In genomic region chr2:84946204-84947009, GRCh38 we compare ENCODE assay signal across 8 cellular contexts. TPM values are rescaled to one million over a fixed set of nuclear protein-coding genes. Genes with fewer than 3 reads are reported as not detected.
DNase-seq lines count a peak whose midpoint lies in the region; ATAC-seq, FAIRE-seq and TF ChIP-seq lines count a peak whose summit lies in the region.

No MANE protein-coding gene starts in this region.

- no peak overlapping the region for H3K27ac Mint-ChIP-seq in mesothelial cell of epicardium

- peak overlapping the region; percentile 20; the same call in 1 of the 2 replicates for H2BK12ac ChIP-seq in H1 (ENCODE audit: low read depth, low read length)

- no peak overlapping the region for H2BK15ac ChIP-seq in H1 (ENCODE audit: low read length)

- no peaks in the 10 kb centered on the region for H3K4me1 Mint-ChIP-seq in mesothelial cell of epicardium

- no peaks in the 10 kb centered on the region for H3K27me3 ChIP-seq in H1 (replicated peaks in 1 of 4; ENCODE audit: control insufficient read depth in 3 of 4, extremely low read depth in 1 of 4, insufficient read depth in 3 of 4, low read length in 3 of 4)

- H3K56ac ChIP-seq in H1 (replicated peaks; ENCODE audit: insufficient read length, low read depth, low read length), result no peak overlapping the region

- H4K5ac ChIP-seq in H1 (ENCODE audit: insufficient read length, low read depth, low read length), result no peak overlapping the region

- H3K27me3 Mint-ChIP-seq in mesothelial cell of epicardium (ENCODE audit: low read depth), result no peaks in the 10 kb centered on the region

- peaks cover 6 to 8% (median 6%) of the 10 kb centered on the region in 4 experiments; a peak in 6 of 7 replicates for H3K4me1 ChIP-seq in H1 (replicated peaks in 1 of 4; ENCODE audit: control insufficient read depth in 3 of 4, insufficient read depth in 4 of 4, low read length in 3 of 4)

- no peaks in the 10 kb centered on the region for H3K36me3 Mint-ChIP-seq in mesothelial cell of epicardium

- no peak overlapping the region for H3K4me2 ChIP-seq in H1 (ENCODE audit: insufficient read depth in 1 of 2, low read depth in 2 of 2, low read length in 2 of 2)

- ATAC-seq in GM21786 (IDR thresholded peaks at IDR 0.05; ENCODE audit: unreplicated experiment), result peak; percentile 68

- H3K4me3 Mint-ChIP-seq in mesothelial cell of epicardium, result no peak overlapping the region

- H3K4me3 ChIP-seq in H1 (ENCODE audit: extremely low read depth in 1 of 4, insufficient read depth in 2 of 4, low read depth in 3 of 4, low read length in 4 of 4), result no peak overlapping the region

- H4K8ac ChIP-seq in H1 (ENCODE audit: extremely low read depth, insufficient read depth, low read length), result peak overlapping the region; percentile 81; the same call in 1 of the 2 replicates

- no peaks in the 10 kb centered on the region for H3K9me3 Mint-ChIP-seq in mesothelial cell of epicardium

- H3K9me3 ChIP-seq in H1 (ENCODE audit: insufficient read depth in 2 of 2, low read depth in 1 of 2, low read length in 1 of 2), result no peaks in the 10 kb centered on the region

- FAIRE-seq in H1 (lab: Jason Lieb, UNC), result no peak

- CTCF ChIA-PET in H1 (lab: Charles Lee; ENCODE audit: partially characterized antibody), result interaction anchor here (1.0 to 7.2 kb wide), 6 partner anchors 10 to 69 kb away, joined by 3 to 57 read pairs (median 4); no protein-coding TSS in a partner anchor

- 84% methylated on average over 10 of the region's 12 CpGs; no CpG with 5 or more reads in 1 of the 2 experiments for WGBS in H1 (ENCODE audit: extremely low coverage in 1 of 2, insufficient coverage in 1 of 2, insufficient read length in 1 of 2, insufficient replicate concordance in 2 of 2, low coverage in 1 of 2, low lambda C conversion rate in 2 of 2, missing lambda C conversion rate in 1 of 2), 2 experiments

- H3K9ac ChIP-seq in H1 (replicated peaks in 1 of 4; ENCODE audit: extremely low read depth in 1 of 4, low read depth in 3 of 4, low read length in 3 of 4), result no peak overlapping the region

- H3K79me1 ChIP-seq in H1 (ENCODE audit: low read depth, low read length), result no peaks in the 10 kb centered on the region

- no peaks in the 10 kb centered on the region for H3K36me3 ChIP-seq in H1 (ENCODE audit: control insufficient read depth in 2 of 4, insufficient read depth in 4 of 4, low read length in 3 of 4)

- no peak for TF ChIP-seq CTCF in H1 (IDR thresholded peaks at IDR 0.05; ENCODE audit: control extremely low read depth in 1 of 3, insufficient read depth in 1 of 3, low read depth in 1 of 3, low read length in 3 of 3)
- no peak for TF ChIP-seq CTCF in mesothelial cell of epicardium (IDR thresholded peaks at IDR 0.05; ENCODE audit: unreplicated experiment)

- H4K20me1 ChIP-seq in H1 (replicated peaks in 1 of 2; ENCODE audit: control insufficient read depth in 1 of 2, insufficient read depth in 2 of 2, low read length in 2 of 2), result no peaks in the 10 kb centered on the region

- H3K27ac ChIP-seq in H1 (ENCODE audit: low read depth, low read length), result no peak overlapping the region

- H3K14ac ChIP-seq in H1 (ENCODE audit: insufficient read length), result no peak overlapping the region

- H2AFZ ChIP-seq in H1 (ENCODE audit: low read length), result no peak overlapping the region

- H3K4ac ChIP-seq in H1 (replicated peaks; ENCODE audit: insufficient read length, low read depth, low read length), result peak overlapping the region; percentile 24

- no peak overlapping the region for H3K23ac ChIP-seq in H1 (ENCODE audit: insufficient read length)

- H3K18ac ChIP-seq in H1 (ENCODE audit: extremely low read depth, low read length), result peak overlapping the region; percentile 15; the same call in 1 of the 2 replicates

- no peak for TF ChIP-seq POLR2A in H1 (IDR thresholded peaks at IDR 0.05; ENCODE audit: control extremely low read depth in 1 of 2, low read depth in 2 of 2, low read length in 2 of 2)

- DNase-seq in GF-D8 (lab: John Stamatoyannopoulos, UW) (peak; percentile 43), KG1 (lab: John Stamatoyannopoulos, UW) (peak; percentile 61), H1 (ENCODE audit: low read depth in 1 of 2, low spot score in 2 of 2) (no peak), mesothelial cell of epicardium (ENCODE audit: low spot score in 2 of 2, unreplicated experiment in 2 of 2) (no peak), NCI-H1092 (lab: John Stamatoyannopoulos, UW) (no peak)
- DNase-seq in activated CD4-positive, alpha-beta T cell treated with anti-CD3 and anti-CD28 coated beads for 24 hours (ENCODE audit: low read depth in 2 of 2), result peak; percentile 56 to 58
- peak; percentile 87 for DNase-seq in stimulated activated CD4-positive, alpha-beta T cell treated with anti-CD3 and anti-CD28 coated beads, Interleukin-15, amount 100 ng/mL, for 24 hours

- H3K23me2 ChIP-seq in H1 (ENCODE audit: low read depth, low read length), result 0 out of 2 replicates have a peak, but pooled peaks cover 2% of the 10 kb centered on the region

- H2AK5ac ChIP-seq in H1 (ENCODE audit: low read depth, low read length), result no peak overlapping the region

- peak overlapping the region; percentile 55 for H4K91ac ChIP-seq in H1 (replicated peaks; ENCODE audit: insufficient read length, low read length)

- peak overlapping the region; percentile 2; the same call in 1 of the 2 replicates for H2BK5ac ChIP-seq in H1 (ENCODE audit: low read depth, low read length)

- TF ChIP-seq RAD21 in H1 (IDR thresholded peaks at IDR 0.05 in 1 of 2, conservative IDR thresholded peaks at IDR 0.05 in 1 of 2; ENCODE audit: low read depth in 2 of 2, low read length in 2 of 2), result no peak

- POLR2A ChIA-PET in H1 (lab: Charles Lee; ENCODE audit: partially characterized antibody), result interaction anchor here (0.8 to 15.1 kb wide), 6 partner anchors 10 to 56 kb away, joined by 3 to 231 read pairs (median 6); no protein-coding TSS in a partner anchor

- no peak overlapping the region for H2BK120ac ChIP-seq in H1 (replicated peaks; ENCODE audit: low read depth, low read length)

- no peaks in the 10 kb centered on the region for H3K79me2 ChIP-seq in H1 (ENCODE audit: control insufficient read depth in 1 of 2, insufficient read depth in 2 of 2, low read length in 2 of 2)

- H2BK20ac ChIP-seq in H1 (ENCODE audit: low read length), result peak overlapping the region; percentile 6

- TF ChIP-seq EP300 in H1 (IDR thresholded peaks at IDR 0.05; ENCODE audit: borderline replicate concordance in 1 of 2, low read depth in 2 of 2, low read length in 2 of 2), result no peak

TF ChIP-seq in H1, 55 proteins besides CTCF, POLR2A, EP300 and RAD21:
- no peak for TF ChIP-seq CBX5 (IDR thresholded peaks at IDR 0.05; ENCODE audit: low read depth, low read length)
- no peak for TF ChIP-seq TAF7 (optimal IDR thresholded peaks at IDR 0.05; ENCODE audit: borderline replicate concordance, low read depth, low read length)
- no peak for TF ChIP-seq KDM5A (IDR thresholded peaks at IDR 0.05; ENCODE audit: low read length)
- no peak for TF ChIP-seq KDM4A (IDR thresholded peaks at IDR 0.05; ENCODE audit: low read depth, low read length, severe bottlenecking)
- TF ChIP-seq POLR2AphosphoS5 (IDR thresholded peaks at IDR 0.05; ENCODE audit: low read depth, low read length), result no peak

RNA-seq across cellular contexts. Expression of gene KCMF1, which starts 24.6 kb away (rescaled TPM):
- total RNA-seq in H1 (2021; fragmentation: NEBNext Ultra II Directional; extraction: Animal tissue kit (Norgen Biotek cat#: 25700)), result 149 and 152 TPM in 2 replicates
- 55.8 and 86.9 TPM in 2 replicates for polyA plus RNA-seq in H1 (2011; rRNA removed)
- polyA plus RNA-seq in H1 (2011; cell fraction: cytosol; rRNA removed), result 97.8 TPM
- 33.5 TPM for polyA plus RNA-seq in H1 (2011; cell fraction: nucleus; rRNA removed)
- 81.0 to 111 TPM (median 94.5 TPM) in 4 replicates for polyA plus RNA-seq in H1 (2012, experiment 1 of 2)
- polyA plus RNA-seq in H1 (2012, experiment 2 of 2), result 41.2 TPM
- 43.4 TPM for polyA plus RNA-seq in H1 (2013, experiment 1 of 2)
- polyA plus RNA-seq in H1 (2013, experiment 2 of 2), result 45.1 TPM
- 140 and 147 TPM in 2 replicates for polyA minus RNA-seq in H1 (2011; rRNA and poly(A)+ RNA removed)
- polyA minus RNA-seq in H1 (2011; cell fraction: cytosol; rRNA and poly(A)+ RNA removed), result 58.9 TPM
- 50.0 TPM for polyA minus RNA-seq in H1 (2011; cell fraction: nucleus; rRNA and poly(A)+ RNA removed)
- total RNA-seq in mesothelial cell of epicardium, result 62.2 to 63.9 TPM (median 63.5 TPM) in 3 replicates

RNA-seq across cellular contexts. Expression of gene TMSB10, which starts 41.0 kb away (rescaled TPM):
- total RNA-seq in H1 (2021; fragmentation: NEBNext Ultra II Directional; extraction: Animal tissue kit (Norgen Biotek cat#: 25700)), result 1,075 and 1,095 TPM in 2 replicates
- 593 and 852 TPM in 2 replicates for polyA plus RNA-seq in H1 (2011; rRNA removed)
- polyA plus RNA-seq in H1 (2011; cell fraction: cytosol; rRNA removed), result 1,307 TPM
- polyA plus RNA-seq in H1 (2011; cell fraction: nucleus; rRNA removed), result 850 TPM
- 1,219 to 1,602 TPM (median 1,382 TPM) in 4 replicates for polyA plus RNA-seq in H1 (2012, experiment 1 of 2)
- 5,019 TPM for polyA plus RNA-seq in H1 (2012, experiment 2 of 2)
- polyA plus RNA-seq in H1 (2013, experiment 1 of 2), result 1,059 TPM
- polyA plus RNA-seq in H1 (2013, experiment 2 of 2), result 1,056 TPM
- 80.7 and 118 TPM in 2 replicates for polyA minus RNA-seq in H1 (2011; rRNA and poly(A)+ RNA removed)
- 145 TPM for polyA minus RNA-seq in H1 (2011; cell fraction: cytosol; rRNA and poly(A)+ RNA removed)
- polyA minus RNA-seq in H1 (2011; cell fraction: nucleus; rRNA and poly(A)+ RNA removed), result 80.6 TPM
- total RNA-seq in mesothelial cell of epicardium, result 1,288 to 1,313 TPM (median 1,289 TPM) in 3 replicates

Comparison
In these comparisons a context has a peak if more than half of its experiments do, and no peak if none do; other contexts are left out.
1. DNase-seq: peak in GF-D8 (single experiment), KG1 (single experiment), activated CD4-positive, alpha-beta T cell treated with anti-CD3 and anti-CD28 coated beads for 24 hours (2 of 2) and stimulated activated CD4-positive, alpha-beta T cell treated with anti-CD3 and anti-CD28 coated beads, Interleukin-15, amount 100 ng/mL, for 24 hours (single experiment); none in H1 (0 of 2), mesothelial cell of epicardium (0 of 2) and NCI-H1092 (single experiment).